In genomic region chr7:6392712-6393666, GRCh38 we compare ENCODE assay signal across 8 cellular contexts. TPM values are rescaled to one million over a fixed set of nuclear protein-coding genes. Genes with fewer than 3 reads are reported as not detected.
DNase-seq lines count a peak whose midpoint lies in the region; ATAC-seq and TF ChIP-seq lines count a peak whose summit lies in the region.

No MANE protein-coding gene starts in this region.

- H3K36me3 ChIP-seq in CD8-positive, alpha-beta memory T cell (ENCODE audit: insufficient read depth, low read length): peaks cover 10% of the 10 kb centered on the region
- H3K36me3 ChIP-seq in psoas muscle (ENCODE audit: insufficient read depth in 1 of 2, low read depth in 1 of 2): peaks cover 3 to 55% of the 10 kb centered on the region in 2 donors

- H3K36me3 Mint-ChIP-seq in CD8-positive, alpha-beta memory T cell: peaks cover 0 to 69% (median 15%) of the 10 kb centered on the region in 3 donors
- peaks cover 46% of the 10 kb centered on the region for H3K36me3 Mint-ChIP-seq in activated CD4-positive, alpha-beta T cell treated with anti-CD3 and anti-CD28 coated beads, Interleukin-2, amount 10 ng/mL, durations not matched to agents 24 days and 14 days (ENCODE audit: low read depth)

- ATAC-seq in HG02973 (IDR thresholded peaks at IDR 0.05; ENCODE audit: unreplicated experiment) (peak; percentile 76), psoas muscle (peak; percentile 79 to 92 (median 89))

- peaks cover 20% of the 10 kb centered on the region for H3K4me1 ChIP-seq in CD8-positive, alpha-beta memory T cell (ENCODE audit: insufficient read depth, low read length)
- H3K4me1 ChIP-seq in psoas muscle: peaks cover 53% of the 10 kb centered on the region

- TF ChIP-seq CTCF in fibroblast of pulmonary artery (IDR thresholded peaks at IDR 0.05; ENCODE audit: low read length, missing control alignments) (no peak), psoas muscle (IDR thresholded peaks at IDR 0.05) (no peak)

- WGBS in psoas muscle, 3 donors: 67 to 77% (median 75%) methylated on average over 11 of the region's 11 CpGs

- peak overlapping the region; percentile 55 to 90 (median 81) for H3K27ac Mint-ChIP-seq in CD8-positive, alpha-beta memory T cell
- H3K27ac Mint-ChIP-seq in activated CD4-positive, alpha-beta T cell treated with anti-CD3 and anti-CD28 coated beads, Interleukin-2, amount 10 ng/mL, durations not matched to agents 24 days and 14 days: peak overlapping the region; percentile 70

- CTCF ChIA-PET in CD8-positive, alpha-beta memory T cell (lab: Charles Lee): interaction anchor here (1.0 to 1.6 kb wide), 2 partner anchors 16 to 123 kb away, joined by 3 to 6 read pairs; no protein-coding TSS in a partner anchor

- no peak for DNase-seq in CD8-positive, alpha-beta memory T cell
- no peak for DNase-seq in activated CD4-positive, alpha-beta T cell treated with anti-CD3 and anti-CD28 coated beads, Interleukin-2, amount 10 ng/mL, durations not matched to agents 24 days and 14 days
- DNase-seq in fibroblast of pulmonary artery (ENCODE audit: low read depth) (peak; percentile 85), psoas muscle (peak; percentile 73 to 83), NCI-H345 (lab: John Stamatoyannopoulos, UW) (no peak), NCI-H510A (lab: John Stamatoyannopoulos, UW) (no peak), GDM1 (lab: John Stamatoyannopoulos, UW) (no peak)

- H3K4me3 ChIP-seq in CD8-positive, alpha-beta memory T cell (ENCODE audit: low read length): no peak overlapping the region
- H3K4me3 ChIP-seq in fibroblast of pulmonary artery (replicated peaks; ENCODE audit: low read depth, low read length) (no peak overlapping the region), psoas muscle (no peak overlapping the region)

- peak overlapping the region; percentile 19 for H3K27ac ChIP-seq in CD8-positive, alpha-beta memory T cell (ENCODE audit: low read depth, low read length)
- peak overlapping the region; percentile 71 for H3K27ac ChIP-seq in psoas muscle

- intact Hi-C loops in activated CD4-positive, alpha-beta T cell treated with anti-CD3 and anti-CD28 coated beads, Interleukin-2, amount 10 ng/mL, durations not matched to agents 24 days and 14 days (cut with micrococcal nuclease): no loop called here
- intact Hi-C loops in psoas muscle (cut with DNase I): no loop called here

- H3K9me3 Mint-ChIP-seq in CD8-positive, alpha-beta memory T cell: no peaks in the 10 kb centered on the region
- H3K9me3 Mint-ChIP-seq in activated CD4-positive, alpha-beta T cell treated with anti-CD3 and anti-CD28 coated beads, Interleukin-2, amount 10 ng/mL, durations not matched to agents 24 days and 14 days: no peaks in the 10 kb centered on the region

- no peaks in the 10 kb centered on the region for H3K27me3 ChIP-seq in CD8-positive, alpha-beta memory T cell (ENCODE audit: insufficient read depth, low read length, poor library complexity, severe bottlenecking)
- no peaks in the 10 kb centered on the region for H3K27me3 ChIP-seq in psoas muscle (ENCODE audit: insufficient read depth in 3 of 3, low read length in 2 of 3)

- H3K4me3 Mint-ChIP-seq in CD8-positive, alpha-beta memory T cell: peak overlapping the region in 1 of 7 donors; percentile 48
- H3K4me3 Mint-ChIP-seq in activated CD4-positive, alpha-beta T cell treated with anti-CD3 and anti-CD28 coated beads, Interleukin-2, amount 10 ng/mL, durations not matched to agents 24 days and 14 days: no peak overlapping the region

- no peaks in the 10 kb centered on the region for H3K27me3 Mint-ChIP-seq in CD8-positive, alpha-beta memory T cell
- no peaks in the 10 kb centered on the region for H3K27me3 Mint-ChIP-seq in activated CD4-positive, alpha-beta T cell treated with anti-CD3 and anti-CD28 coated beads, Interleukin-2, amount 10 ng/mL, durations not matched to agents 24 days and 14 days

- no peaks in the 10 kb centered on the region for H3K9me3 ChIP-seq in CD8-positive, alpha-beta memory T cell (ENCODE audit: low read length)
- no peaks in the 10 kb centered on the region for H3K9me3 ChIP-seq in psoas muscle

- H3K4me1 Mint-ChIP-seq in CD8-positive, alpha-beta memory T cell: peaks cover 42 to 62% (median 50%) of the 10 kb centered on the region in 3 donors
- peaks cover 34% of the 10 kb centered on the region for H3K4me1 Mint-ChIP-seq in activated CD4-positive, alpha-beta T cell treated with anti-CD3 and anti-CD28 coated beads, Interleukin-2, amount 10 ng/mL, durations not matched to agents 24 days and 14 days

- POLR2A ChIA-PET in CD8-positive, alpha-beta memory T cell (lab: Charles Lee): no interaction called here

RNA-seq across cellular contexts. Expression of gene RAC1, which starts 18.7 kb away (rescaled TPM):
- 100 to 1,000 TPM; 224 to 231 TPM for total RNA-seq in CD8-positive, alpha-beta memory T cell
- polyA plus RNA-seq in CD8-positive, alpha-beta memory T cell: 299 TPM
- 172 and 176 TPM in 2 replicates for total RNA-seq in activated CD4-positive, alpha-beta T cell treated with anti-CD3 and anti-CD28 coated beads, Interleukin-2, amount 10 ng/mL, durations not matched to agents 24 days and 14 days
- total RNA-seq in psoas muscle: 100 to 1,000 TPM; 141 to 189 (median 175) TPM
- polyA plus RNA-seq in psoas muscle: 100 to 1,000 TPM; 167 to 284 (median 238) TPM

RNA-seq across cellular contexts. Expression of gene FAM220A, which starts 44.2 kb away (rescaled TPM):
- total RNA-seq in CD8-positive, alpha-beta memory T cell: 10 to 100 TPM; 15.8 to 16.7 TPM
- 5.5 TPM for polyA plus RNA-seq in CD8-positive, alpha-beta memory T cell
- total RNA-seq in activated CD4-positive, alpha-beta T cell treated with anti-CD3 and anti-CD28 coated beads, Interleukin-2, amount 10 ng/mL, durations not matched to agents 24 days and 14 days: 7.8 and 9.3 TPM in 2 replicates
- total RNA-seq in psoas muscle: 10 to 100 TPM; 24.9 to 44.2 (median 32.8) TPM
- 100 to 1,000 TPM in 1 of 3 donors, 10 to 100 TPM in 2; 12.6 to 108 (median 31.8) TPM for polyA plus RNA-seq in psoas muscle

RNA-seq across cellular contexts. Expression of gene DAGLB, which starts 54.8 kb away (rescaled TPM):
- total RNA-seq in CD8-positive, alpha-beta memory T cell: 10 to 100 TPM; 16.1 to 16.4 TPM
- polyA plus RNA-seq in CD8-positive, alpha-beta memory T cell: 9.7 TPM
- total RNA-seq in activated CD4-positive, alpha-beta T cell treated with anti-CD3 and anti-CD28 coated beads, Interleukin-2, amount 10 ng/mL, durations not matched to agents 24 days and 14 days: 18.8 and 26.8 TPM in 2 replicates
- total RNA-seq in psoas muscle: 10 to 100 TPM in 3 of 4 donors, 1 to 10 TPM in 1; 9.2 to 16.8 (median 12.8) TPM
- polyA plus RNA-seq in psoas muscle: 10 to 100 TPM; 10.6 to 23.8 (median 12.1) TPM

Comparison
In these comparisons a context has a peak if more than half of its experiments do, and no peak if none do; other contexts are left out.
1. DNase-seq: peak in fibroblast of pulmonary artery (single experiment) and psoas muscle (2 of 2); none in CD8-positive, alpha-beta memory T cell (0 of 5), activated CD4-positive, alpha-beta T cell treated with anti-CD3 and anti-CD28 coated beads, Interleukin-2, amount 10 ng/mL, durations not matched to agents 24 days and 14 days (single experiment), NCI-H345 (single experiment), NCI-H510A (single experiment) and GDM1 (single experiment).